9 cellular contexts compared by ENCODE assay signal in genomic region chr1:232600430-232601258, GRCh38. TPM values are rescaled to one million over a fixed set of nuclear protein-coding genes. Genes with fewer than 3 reads are reported as not detected.
DNase-seq lines count a peak whose midpoint lies in the region; ATAC-seq and TF ChIP-seq lines count a peak whose summit lies in the region.
"Had no signal": no experiment of that assay in that cellular context is flagged by ENCODE, and none has a peak within 500 bp of the region (broad histone marks: within the 10 kb centered on the region; RNA-seq: fewer than 3 reads in every experiment).

No MANE protein-coding gene starts in this region.

- H4K12ac ChIP-seq in trophoblast cell (ENCODE audit: low read depth, low read length), result no peak overlapping the region

- no peak overlapping the region for H2BK120ac ChIP-seq in trophoblast cell (ENCODE audit: insufficient read depth, low read length, poor library complexity)

- no peak overlapping the region for H3K23ac ChIP-seq in trophoblast cell (ENCODE audit: low read length)

- TF ChIP-seq CTCF in Peyer's patch (IDR thresholded peaks at IDR 0.05), result no peak

- no peak overlapping the region for H2AFZ ChIP-seq in trophoblast cell (ENCODE audit: insufficient read depth, low read length, poor library complexity)

- H3K4me1 ChIP-seq in trophoblast cell (ENCODE audit: control insufficient read depth in 1 of 2, insufficient read depth in 2 of 2, low read length in 2 of 2) (peaks cover 15 to 23% of the 10 kb centered on the region in 2 experiments), Peyer's patch (no peaks in the 10 kb centered on the region)

- H3K27me3 ChIP-seq in trophoblast cell (ENCODE audit: insufficient read depth, low read length) (no peaks in the 10 kb centered on the region), Peyer's patch (no peaks in the 10 kb centered on the region)

- H2BK12ac ChIP-seq in trophoblast cell (ENCODE audit: low read length), result no peak overlapping the region

- peak overlapping the region; percentile 63 for H3K18ac ChIP-seq in trophoblast cell (ENCODE audit: low read length)

- TF ChIP-seq POLR2A in Peyer's patch (IDR thresholded peaks at IDR 0.05), result no peak

- H3K4me3 ChIP-seq in trophoblast cell (ENCODE audit: low read depth, low read length) (no peak overlapping the region), Peyer's patch (no peak overlapping the region)

- no peak overlapping the region for H4K91ac ChIP-seq in trophoblast cell (ENCODE audit: low read depth, low read length)

- H3K79me1 ChIP-seq in trophoblast cell (ENCODE audit: low read length), result peaks cover 3% of the 10 kb centered on the region

- H3K4me3 Mint-ChIP-seq in T-helper 17 cell, result peak overlapping the region; percentile 28

- peak overlapping the region; percentile 52 for H2BK5ac ChIP-seq in trophoblast cell (ENCODE audit: low read depth, low read length, poor library complexity)

- ATAC-seq in HG03196 (IDR thresholded peaks at IDR 0.05; ENCODE audit: unreplicated experiment), result peak; percentile 34
- ATAC-seq in T-helper 17 cell, result peak; percentile 71
- no peak for ATAC-seq in HG02884 (IDR thresholded peaks at IDR 0.05; ENCODE audit: unreplicated experiment)

- H3K14ac ChIP-seq in trophoblast cell (ENCODE audit: low read length), result no peak overlapping the region

- no peak overlapping the region for H3K9ac ChIP-seq in trophoblast cell (ENCODE audit: low read length)

- H3K36me3 ChIP-seq in trophoblast cell (ENCODE audit: control insufficient read depth in 1 of 2, insufficient read depth in 2 of 2, low read length in 2 of 2) (no peaks in the 10 kb centered on the region), Peyer's patch (no peaks in the 10 kb centered on the region)

- H3K36me3 Mint-ChIP-seq in T-helper 17 cell (ENCODE audit: low read depth), result no peaks in the 10 kb centered on the region

- H3K4ac ChIP-seq in trophoblast cell (ENCODE audit: low read depth, low read length), result peak overlapping the region; percentile 57

- WGBS in trophoblast cell (ENCODE audit: extremely low coverage, insufficient coverage, insufficient read length), result no CpG with 5 or more reads among the region's 6 CpGs

- H3K27ac ChIP-seq in trophoblast cell (ENCODE audit: low read depth, low read length), result no peak overlapping the region
- peak overlapping the region in 1 of 4 donors; percentile 2 for H3K27ac ChIP-seq in Peyer's patch

- H3K79me2 ChIP-seq in trophoblast cell (ENCODE audit: control insufficient read depth, insufficient read depth, low read length, poor library complexity), result peaks cover 3% of the 10 kb centered on the region

- H2AK5ac ChIP-seq in trophoblast cell (ENCODE audit: low read length), result no peak overlapping the region

- H3K9me3 ChIP-seq in T-helper 17 cell (ENCODE audit: control insufficient read depth, low read length, poor library complexity, severe bottlenecking) (no peaks in the 10 kb centered on the region), trophoblast cell (ENCODE audit: insufficient read depth, low read depth, low read length) (no peaks in the 10 kb centered on the region), Peyer's patch (no peaks in the 10 kb centered on the region)

- no peak overlapping the region for H3K4me2 ChIP-seq in trophoblast cell (ENCODE audit: low read length)

- H3K27ac Mint-ChIP-seq in T-helper 17 cell, result no peak overlapping the region

- no peak overlapping the region for H4K8ac ChIP-seq in trophoblast cell (ENCODE audit: low read depth, low read length)

- no peaks in the 10 kb centered on the region for H3K27me3 Mint-ChIP-seq in T-helper 17 cell

- H3K4me1 Mint-ChIP-seq in T-helper 17 cell, result peaks cover 13% of the 10 kb centered on the region

- peak; percentile 54 to 66 for DNase-seq in NCI-H2081 (lab: John Stamatoyannopoulos, UW)
- DNase-seq in NCI-H2081 treated with DMSO at 0.1 percent for 48 hours (lab: John Stamatoyannopoulos, UW), result no peak
- no peak for DNase-seq in T-helper 17 cell
- DNase-seq in trophoblast cell, result peak; percentile 37 to 65
- DNase-seq in anterior cingulate cortex (lab: John Stamatoyannopoulos, UW), result no peak
- no peak for DNase-seq in Peyer's patch
- DNase-seq: amygdala had no signal

RNA-seq across cellular contexts. Expression of gene SIPA1L2, which starts 29.3 kb away (rescaled TPM):
- total RNA-seq in T-helper 17 cell (1 to 10 TPM; 1.3 to 3.3 TPM), Peyer's patch (10 to 100 TPM; 38.0 to 72.4 (median 44.6) TPM)
- polyA plus RNA-seq in trophoblast cell (2013), result 21.6 and 23.2 TPM in 2 replicates

Comparison
In these comparisons a context has a peak if more than half of its experiments do, and no peak if none do; other contexts are left out.
1. DNase-seq: peak in NCI-H2081 (2 of 2) and trophoblast cell (2 of 2); none in NCI-H2081 treated with DMSO at 0.1 percent for 48 hours (single experiment), T-helper 17 cell (0 of 3), anterior cingulate cortex (0 of 58) and Peyer's patch (0 of 3).
2. RNA of gene SIPA1L2, which starts 29.3 kb away (total RNA-seq): 38.0 to 72.4 TPM in Peyer's patch; 1.3 to 3.3 TPM in T-helper 17 cell; every median in the first group is over 4 times any median in the second.